ENCODE assay signal across 1 cellular context in genomic region chr13:40672310-40673060, GRCh38.
TF ChIP-seq lines count a peak whose summit lies in the region.

No MANE protein-coding gene starts in this region.

TF ChIP-seq in K562, 482 proteins besides CTCF, POLR2A, EP300 and RAD21 (continued from another document and continues in another):
- TF ChIP-seq, protein P1, sequence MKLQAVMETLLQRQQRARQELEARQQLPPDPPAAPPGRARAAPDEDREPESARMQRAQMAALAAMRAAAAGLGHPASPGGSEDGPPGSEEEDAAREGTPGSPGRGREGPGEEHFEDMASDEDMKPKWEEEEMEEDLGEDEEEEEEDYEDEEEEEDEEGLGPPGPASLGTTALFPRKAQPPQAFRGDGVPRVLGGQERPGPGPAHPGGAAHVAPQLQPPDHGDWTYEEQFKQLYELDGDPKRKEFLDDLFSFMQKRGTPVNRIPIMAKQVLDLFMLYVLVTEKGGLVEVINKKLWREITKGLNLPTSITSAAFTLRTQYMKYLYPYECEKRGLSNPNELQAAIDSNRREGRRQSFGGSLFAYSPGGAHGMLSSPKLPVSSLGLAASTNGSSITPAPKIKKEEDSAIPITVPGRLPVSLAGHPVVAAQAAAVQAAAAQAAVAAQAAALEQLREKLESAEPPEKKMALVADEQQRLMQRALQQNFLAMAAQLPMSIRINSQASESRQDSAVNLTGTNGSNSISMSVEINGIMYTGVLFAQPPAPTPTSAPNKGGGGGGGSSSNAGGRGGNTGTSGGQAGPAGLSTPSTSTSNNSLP (IDR thresholded peaks at IDR 0.05; ENCODE audit: borderline replicate concordance, low read depth, low read length): peak; percentile 69; the same call in 1 of the 2 replicates
- no peak for TF ChIP-seq NR1H2 (CRISPR knock-in tag; IDR thresholded peaks at IDR 0.05)
- no peak for TF ChIP-seq ZNF75A (CRISPR knock-in tag; IDR thresholded peaks at IDR 0.05)
- TF ChIP-seq, protein P2, sequence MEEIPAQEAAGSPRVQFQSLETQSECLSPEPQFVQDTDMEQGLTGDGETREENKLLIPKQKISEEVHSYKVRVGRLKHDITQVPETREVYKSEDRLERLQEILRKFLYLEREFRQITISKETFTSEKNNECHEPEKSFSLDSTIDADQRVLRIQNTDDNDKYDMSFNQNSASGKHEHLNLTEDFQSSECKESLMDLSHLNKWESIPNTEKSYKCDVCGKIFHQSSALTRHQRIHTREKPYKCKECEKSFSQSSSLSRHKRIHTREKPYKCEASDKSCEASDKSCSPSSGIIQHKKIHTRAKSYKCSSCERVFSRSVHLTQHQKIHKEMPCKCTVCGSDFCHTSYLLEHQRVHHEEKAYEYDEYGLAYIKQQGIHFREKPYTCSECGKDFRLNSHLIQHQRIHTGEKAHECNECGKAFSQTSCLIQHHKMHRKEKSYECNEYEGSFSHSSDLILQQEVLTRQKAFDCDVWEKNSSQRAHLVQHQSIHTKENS (CRISPR knock-in tag; IDR thresholded peaks at IDR 0.05): no peak
- no peak for TF ChIP-seq ZNF551 (CRISPR knock-in tag; IDR thresholded peaks at IDR 0.05)
- TF ChIP-seq, protein P3, sequence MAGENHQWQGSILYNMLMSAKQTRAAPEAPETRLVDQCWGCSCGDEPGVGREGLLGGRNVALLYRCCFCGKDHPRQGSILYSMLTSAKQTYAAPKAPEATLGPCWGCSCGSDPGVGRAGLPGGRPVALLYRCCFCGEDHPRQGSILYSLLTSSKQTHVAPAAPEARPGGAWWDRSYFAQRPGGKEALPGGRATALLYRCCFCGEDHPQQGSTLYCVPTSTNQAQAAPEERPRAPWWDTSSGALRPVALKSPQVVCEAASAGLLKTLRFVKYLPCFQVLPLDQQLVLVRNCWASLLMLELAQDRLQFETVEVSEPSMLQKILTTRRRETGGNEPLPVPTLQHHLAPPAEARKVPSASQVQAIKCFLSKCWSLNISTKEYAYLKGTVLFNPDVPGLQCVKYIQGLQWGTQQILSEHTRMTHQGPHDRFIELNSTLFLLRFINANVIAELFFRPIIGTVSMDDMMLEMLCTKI (IDR thresholded peaks at IDR 0.05; ENCODE audit: partially characterized antibody): no peak
- no peak for TF ChIP-seq HNRNPL (IDR thresholded peaks at IDR 0.05; ENCODE audit: low read depth, low read length)
- TF ChIP-seq RFX1 (IDR thresholded peaks at IDR 0.05): no peak; the same call in 1 of the 2 replicates
- TF ChIP-seq ZNF212 (CRISPR knock-in tag; IDR thresholded peaks at IDR 0.05): no peak
- TF ChIP-seq DDX20 (tag; IDR thresholded peaks at IDR 0.05; ENCODE audit: low read depth): no peak
- no peak for TF ChIP-seq ZNF77 (CRISPR knock-in tag; IDR thresholded peaks at IDR 0.05)
- TF ChIP-seq HOXB6 (CRISPR knock-in tag; IDR thresholded peaks at IDR 0.05; ENCODE audit: borderline replicate concordance): no peak
- no peak for TF ChIP-seq USF2 (CRISPR knock-in tag; IDR thresholded peaks at IDR 0.05)
- peak in 1 of 2 experiments; percentile 62; a peak in 2 of 4 replicates for TF ChIP-seq RCOR1 (IDR thresholded peaks at IDR 0.05; ENCODE audit: borderline replicate concordance in 1 of 2, low read depth in 2 of 2, low read length in 2 of 2)
- TF ChIP-seq FOSL1 (tag; conservative IDR thresholded peaks at IDR 0.05): peak; percentile 90
- TF ChIP-seq FOXM1 (IDR thresholded peaks at IDR 0.05; ENCODE audit: low read depth): no peak
- no peak for TF ChIP-seq FOXM1 (CRISPR knock-in tag; IDR thresholded peaks at IDR 0.05; ENCODE audit: low read depth)
- TF ChIP-seq ZBED1 (IDR thresholded peaks at IDR 0.05): no peak
- TF ChIP-seq SMAD3 (CRISPR knock-in tag; conservative IDR thresholded peaks at IDR 0.05): no peak
- TF ChIP-seq MEF2A (IDR thresholded peaks at IDR 0.05; ENCODE audit: control insufficient read depth, low read depth, low read length): no peak
- no peak for TF ChIP-seq NR2C2 (CRISPR knock-in tag; IDR thresholded peaks at IDR 0.05)
- no peak for TF ChIP-seq NR2C2 (tag; IDR thresholded peaks at IDR 0.05)
- no peak for TF ChIP-seq RBM39 (optimal IDR thresholded peaks at IDR 0.05; ENCODE audit: low read depth, low read length)
- TF ChIP-seq ZNF507 (tag; conservative IDR thresholded peaks at IDR 0.05): no peak
- TF ChIP-seq, protein P4, sequence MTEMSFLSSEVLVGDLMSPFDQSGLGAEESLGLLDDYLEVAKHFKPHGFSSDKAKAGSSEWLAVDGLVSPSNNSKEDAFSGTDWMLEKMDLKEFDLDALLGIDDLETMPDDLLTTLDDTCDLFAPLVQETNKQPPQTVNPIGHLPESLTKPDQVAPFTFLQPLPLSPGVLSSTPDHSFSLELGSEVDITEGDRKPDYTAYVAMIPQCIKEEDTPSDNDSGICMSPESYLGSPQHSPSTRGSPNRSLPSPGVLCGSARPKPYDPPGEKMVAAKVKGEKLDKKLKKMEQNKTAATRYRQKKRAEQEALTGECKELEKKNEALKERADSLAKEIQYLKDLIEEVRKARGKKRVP (CRISPR knock-in tag; IDR thresholded peaks at IDR 0.05): no peak
- TF ChIP-seq ZBTB1 (CRISPR knock-in tag; IDR thresholded peaks at IDR 0.05; ENCODE audit: borderline replicate concordance, low read depth): no peak
- no peak for TF ChIP-seq ZBTB5 (IDR thresholded peaks at IDR 0.05)
- TF ChIP-seq PML (IDR thresholded peaks at IDR 0.05; ENCODE audit: low read length): 0 out of 2 replicates have a peak, but pooled peaks have one; percentile 39
- no peak for TF ChIP-seq POLR2AphosphoS5 (IDR thresholded peaks at IDR 0.05; ENCODE audit: control insufficient read depth, insufficient read depth, low read depth, low read length)
- no peak for TF ChIP-seq ELK3 (CRISPR knock-in tag; IDR thresholded peaks at IDR 0.05)
- no peak for TF ChIP-seq ZFP1 (CRISPR knock-in tag; IDR thresholded peaks at IDR 0.05)
- TF ChIP-seq, protein P5, sequence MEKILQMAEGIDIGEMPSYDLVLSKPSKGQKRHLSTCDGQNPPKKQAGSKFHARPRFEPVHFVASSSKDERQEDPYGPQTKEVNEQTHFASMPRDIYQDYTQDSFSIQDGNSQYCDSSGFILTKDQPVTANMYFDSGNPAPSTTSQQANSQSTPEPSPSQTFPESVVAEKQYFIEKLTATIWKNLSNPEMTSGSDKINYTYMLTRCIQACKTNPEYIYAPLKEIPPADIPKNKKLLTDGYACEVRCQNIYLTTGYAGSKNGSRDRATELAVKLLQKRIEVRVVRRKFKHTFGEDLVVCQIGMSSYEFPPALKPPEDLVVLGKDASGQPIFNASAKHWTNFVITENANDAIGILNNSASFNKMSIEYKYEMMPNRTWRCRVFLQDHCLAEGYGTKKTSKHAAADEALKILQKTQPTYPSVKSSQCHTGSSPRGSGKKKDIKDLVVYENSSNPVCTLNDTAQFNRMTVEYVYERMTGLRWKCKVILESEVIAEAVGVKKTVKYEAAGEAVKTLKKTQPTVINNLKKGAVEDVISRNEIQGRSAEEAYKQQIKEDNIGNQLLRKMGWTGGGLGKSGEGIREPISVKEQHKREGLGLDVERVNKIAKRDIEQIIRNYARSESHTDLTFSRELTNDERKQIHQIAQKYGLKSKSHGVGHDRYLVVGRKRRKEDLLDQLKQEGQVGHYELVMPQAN (IDR thresholded peaks at IDR 0.05; ENCODE audit: borderline replicate concordance): no peak
- TF ChIP-seq PHF8 (IDR thresholded peaks at IDR 0.05; ENCODE audit: borderline replicate concordance, low read length): no peak
- no peak for TF ChIP-seq PTBP1 (IDR thresholded peaks at IDR 0.05; ENCODE audit: low read depth, low read length)
- no peak for TF ChIP-seq SETDB1 (IDR thresholded peaks at IDR 0.05; ENCODE audit: low read length)
- TF ChIP-seq HNRNPK (IDR thresholded peaks at IDR 0.05; ENCODE audit: low read depth, low read length, poor library complexity, severe bottlenecking): no peak
- TF ChIP-seq SFPQ (IDR thresholded peaks at IDR 0.05; ENCODE audit: low read depth, low read length): no peak
- TF ChIP-seq ETV5 (CRISPR knock-in tag; IDR thresholded peaks at IDR 0.05; ENCODE audit: low read depth): no peak
- TF ChIP-seq ZNF224 (CRISPR knock-in tag; IDR thresholded peaks at IDR 0.05): no peak
- TF ChIP-seq ZNF41 (CRISPR knock-in tag; conservative IDR thresholded peaks at IDR 0.05): no peak
- no peak for TF ChIP-seq MTF1 (CRISPR knock-in tag; IDR thresholded peaks at IDR 0.05; ENCODE audit: borderline replicate concordance)
- TF ChIP-seq NEUROD1 (IDR thresholded peaks at IDR 0.05; ENCODE audit: borderline replicate concordance, low read depth, low read length, partially characterized antibody): no peak
- no peak for TF ChIP-seq PRDM10 (IDR thresholded peaks at IDR 0.05; ENCODE audit: partially characterized antibody)
- no peak for TF ChIP-seq YY1 (IDR thresholded peaks at IDR 0.05; ENCODE audit: borderline replicate concordance in 1 of 3, control insufficient read depth in 1 of 3, extremely low read depth in 1 of 3, insufficient read depth in 3 of 3, insufficient read length in 1 of 3, insufficient replicate concordance in 2 of 3, low read depth in 1 of 3, low read length in 2 of 3)
- TF ChIP-seq NCOR1 (IDR thresholded peaks at IDR 0.05): peak; percentile 68
- TF ChIP-seq NFE2L1 (tag; IDR thresholded peaks at IDR 0.05; ENCODE audit: borderline replicate concordance, low read depth): no peak
- TF ChIP-seq NR2F6 (CRISPR knock-in tag; IDR thresholded peaks at IDR 0.05): no peak
- TF ChIP-seq IRF2 (CRISPR knock-in tag; IDR thresholded peaks at IDR 0.05): no peak
- TF ChIP-seq ZFX (CRISPR knock-in tag; IDR thresholded peaks at IDR 0.05): no peak
- TF ChIP-seq MECOM (CRISPR knock-in tag; IDR thresholded peaks at IDR 0.05): no peak
- peak; percentile 60 for TF ChIP-seq CCNT2 (IDR thresholded peaks at IDR 0.05; ENCODE audit: borderline replicate concordance, extremely low read depth, insufficient read length, low read depth, low read length)
- TF ChIP-seq WHSC1 (IDR thresholded peaks at IDR 0.05; ENCODE audit: low read length): no peak
- TF ChIP-seq GATAD2A (IDR thresholded peaks at IDR 0.05): no peak
- no peak for TF ChIP-seq CBX2 (IDR thresholded peaks at IDR 0.05; ENCODE audit: insufficient read depth, low read length, poor library complexity, severe bottlenecking)
- TF ChIP-seq NFXL1 (CRISPR knock-in tag; IDR thresholded peaks at IDR 0.05): no peak
